Comparison of ENCODE assay signal across 29 cellular contexts in the genomic region with DNA sequence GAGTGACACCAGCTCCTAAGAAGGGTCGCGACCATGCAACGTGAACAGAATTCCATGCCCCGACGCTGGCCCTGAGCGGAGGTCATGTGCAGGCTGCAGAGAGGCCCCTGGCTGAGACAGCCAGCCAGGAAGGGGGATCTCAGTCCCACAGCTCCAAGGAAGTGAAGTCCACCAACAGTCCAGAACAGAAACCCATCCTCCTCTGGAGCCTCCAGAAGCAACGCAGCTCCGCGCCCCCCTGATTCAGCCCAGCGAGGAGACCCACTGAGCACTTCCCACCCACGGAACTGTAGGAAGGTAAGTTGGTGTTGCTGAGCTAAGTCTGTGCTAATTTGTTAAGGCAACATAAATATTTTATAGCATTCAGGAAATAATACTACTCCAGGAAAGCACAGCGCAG.
"Had no signal": no experiment of that assay in that cellular context is flagged by ENCODE, and none has a peak within 500 bp of the region (broad histone marks: within the 10 kb centered on the region; RNA-seq: fewer than 3 reads in every experiment).

No MANE protein-coding gene starts in this region.

- H3K9me3 ChIP-seq: adrenal gland, body of pancreas, colonic mucosa had no signal

- H3K4me1 Mint-ChIP-seq: activated B cell treated with CpG ODN at 0.5 μM for 24 hours; activated naive CD4-positive, alpha-beta T cell treated with anti-CD3 and anti-CD28 coated beads, Interleukin-2, amount 50 U/mL, for 24 hours; activated naive CD8-positive, alpha-beta T cell treated with anti-CD3 and anti-CD28 coated beads for 36 hours; activated naive CD8-positive, alpha-beta T cell treated with anti-CD3 and anti-CD28 coated beads, Interleukin-2, amount 50 U/mL, for 24 hours; T-cell had no signal

- H3K4me1 ChIP-seq: adrenal gland, body of pancreas, colonic mucosa had no signal

- H3K27me3 Mint-ChIP-seq: activated naive CD4-positive, alpha-beta T cell treated with anti-CD3 and anti-CD28 coated beads, Interleukin-2, amount 50 U/mL, for 24 hours had no signal

- H3K27me3 ChIP-seq: adrenal gland, body of pancreas, colonic mucosa had no signal

- H3K4me3 Mint-ChIP-seq: activated B cell treated with CpG ODN at 0.5 μM for 24 hours; activated CD8-positive, alpha-beta T cell treated with anti-CD3 and anti-CD28 coated beads for 36 hours; activated naive CD4-positive, alpha-beta T cell treated with anti-CD3 and anti-CD28 coated beads for 36 hours; activated naive CD4-positive, alpha-beta T cell treated with anti-CD3 and anti-CD28 coated beads, Interleukin-2, amount 50 U/mL, for 24 hours; activated naive CD8-positive, alpha-beta T cell treated with anti-CD3 and anti-CD28 coated beads for 36 hours; activated naive CD8-positive, alpha-beta T cell treated with anti-CD3 and anti-CD28 coated beads, Interleukin-2, amount 50 U/mL, for 24 hours; activated T-helper 1 cell treated with anti-CD3 and anti-CD28 coated beads, Interleukin-12 subunit alpha, Interleukin-12 subunit beta, Interleukin-2, Interleukin-4 antibody, amounts not matched to agents 30 ng/mL and 10 ng/mL and 1 ng/mL, durations not matched to agents 14 hours and 24 hours and 36 hours; T-cell; T-helper 1 cell treated with Interleukin-12 subunit alpha and Interleukin-12 subunit beta and Interleukin-4 antibody, amounts not matched to agents 30 μg/mL and 1 μg/mL, for 36 hours had no signal

- H3K4me3 ChIP-seq: adrenal gland, body of pancreas, colonic mucosa had no signal

- H3K27ac ChIP-seq: adrenal gland, body of pancreas, colonic mucosa, WERI-Rb-1 had no signal

- H3K27ac Mint-ChIP-seq: activated B cell treated with CpG ODN at 0.5 μM for 24 hours; activated CD8-positive, alpha-beta T cell treated with anti-CD3 and anti-CD28 coated beads for 36 hours; activated naive CD4-positive, alpha-beta T cell treated with anti-CD3 and anti-CD28 coated beads for 36 hours; activated naive CD4-positive, alpha-beta T cell treated with anti-CD3 and anti-CD28 coated beads, Interleukin-2, amount 50 U/mL, for 24 hours; activated naive CD8-positive, alpha-beta T cell treated with anti-CD3 and anti-CD28 coated beads for 36 hours; activated naive CD8-positive, alpha-beta T cell treated with anti-CD3 and anti-CD28 coated beads, Interleukin-2, amount 50 U/mL, for 24 hours; activated T-helper 1 cell treated with anti-CD3 and anti-CD28 coated beads, Interleukin-12 subunit alpha, Interleukin-12 subunit beta, Interleukin-2, Interleukin-4 antibody, amounts not matched to agents 30 ng/mL and 10 ng/mL and 1 ng/mL, durations not matched to agents 14 hours and 24 hours and 36 hours; activated T-helper 2 cell treated with anti-CD3 and anti-CD28 coated beads, Interferon-gamma antibody, Interleukin-2, Interleukin-4, amounts not matched to agents 10 μg/mL and 5 μg/mL and 100 μg/mL, durations not matched to agents 14 hours and 24 hours and 36 hours; T-cell; T-helper 1 cell treated with Interleukin-12 subunit alpha and Interleukin-12 subunit beta and Interleukin-4 antibody, amounts not matched to agents 30 μg/mL and 1 μg/mL, for 36 hours had no signal

- H3K36me3 Mint-ChIP-seq: activated naive CD4-positive, alpha-beta T cell treated with anti-CD3 and anti-CD28 coated beads, Interleukin-2, amount 50 U/mL, for 24 hours; activated naive CD8-positive, alpha-beta T cell treated with anti-CD3 and anti-CD28 coated beads for 36 hours; T-cell had no signal

- H3K36me3 ChIP-seq: adrenal gland, colonic mucosa, WERI-Rb-1 had no signal

- FAIRE-seq: frontal cortex had no signal

- DNase-seq: activated B cell treated with CpG ODN at 0.5 μM for 24 hours; activated CD4-positive, alpha-beta T cell treated with anti-CD3 and anti-CD28 coated beads for 48 hours; activated CD4-positive, alpha-beta T cell treated with anti-CD3 and anti-CD28 coated beads, Interleukin-2, amount 50 U/mL, for 1 hour; activated CD4-positive, alpha-beta T cell treated with anti-CD3 and anti-CD28 coated beads, Interleukin-2, amount 50 U/mL, for 48 hours; activated CD8-positive, alpha-beta memory T cell treated with anti-CD3 and anti-CD28 coated beads for 24 hours; activated CD8-positive, alpha-beta memory T cell treated with anti-CD3 and anti-CD28 coated beads, Interleukin-2, amount 50 U/mL, for 4 hours; activated CD8-positive, alpha-beta T cell treated with anti-CD3 and anti-CD28 coated beads for 36 hours; activated effector memory CD4-positive, alpha-beta T cell treated with anti-CD3 and anti-CD28 coated beads, Interleukin-2, amount 50 U/mL, for 16 hours; activated naive CD4-positive, alpha-beta T cell treated with anti-CD3 and anti-CD28 coated beads for 36 hours; activated naive CD8-positive, alpha-beta T cell treated with anti-CD3 and anti-CD28 coated beads for 36 hours; activated naive CD8-positive, alpha-beta T cell treated with anti-CD3 and anti-CD28 coated beads, Interleukin-2, amount 50 U/mL, for 24 hours; activated T-cell treated with anti-CD3 and anti-CD28 coated beads, Interleukin-2, amount 50 U/mL, for 1 hour; activated T-cell treated with anti-CD3 and anti-CD28 coated beads, Interleukin-2, amount 50 U/mL, for 48 hours; adrenal gland; amygdala; body of pancreas; caudate nucleus; colonic mucosa; effector CD8-positive, alpha-beta T cell; foreskin fibroblast; SW 1271; T-cell; T1000; WERI-Rb-1 had no signal

- H3K9me3 Mint-ChIP-seq: activated CD8-positive, alpha-beta T cell treated with anti-CD3 and anti-CD28 coated beads for 36 hours; activated naive CD4-positive, alpha-beta T cell treated with anti-CD3 and anti-CD28 coated beads, Interleukin-2, amount 50 U/mL, for 24 hours; activated naive CD8-positive, alpha-beta T cell treated with anti-CD3 and anti-CD28 coated beads for 36 hours; activated naive CD8-positive, alpha-beta T cell treated with anti-CD3 and anti-CD28 coated beads, Interleukin-2, amount 50 U/mL, for 24 hours; activated T-helper 1 cell treated with anti-CD3 and anti-CD28 coated beads, Interleukin-12 subunit alpha, Interleukin-12 subunit beta, Interleukin-2, Interleukin-4 antibody, amounts not matched to agents 30 ng/mL and 10 ng/mL and 1 ng/mL, durations not matched to agents 14 hours and 24 hours and 36 hours; activated T-helper 2 cell treated with anti-CD3 and anti-CD28 coated beads, Interferon-gamma antibody, Interleukin-2, Interleukin-4, amounts not matched to agents 10 μg/mL and 5 μg/mL and 100 μg/mL, durations not matched to agents 14 hours and 24 hours and 36 hours; T-helper 1 cell treated with Interleukin-12 subunit alpha and Interleukin-12 subunit beta and Interleukin-4 antibody, amounts not matched to agents 30 μg/mL and 1 μg/mL, for 36 hours had no signal
